In the genomic region with DNA sequence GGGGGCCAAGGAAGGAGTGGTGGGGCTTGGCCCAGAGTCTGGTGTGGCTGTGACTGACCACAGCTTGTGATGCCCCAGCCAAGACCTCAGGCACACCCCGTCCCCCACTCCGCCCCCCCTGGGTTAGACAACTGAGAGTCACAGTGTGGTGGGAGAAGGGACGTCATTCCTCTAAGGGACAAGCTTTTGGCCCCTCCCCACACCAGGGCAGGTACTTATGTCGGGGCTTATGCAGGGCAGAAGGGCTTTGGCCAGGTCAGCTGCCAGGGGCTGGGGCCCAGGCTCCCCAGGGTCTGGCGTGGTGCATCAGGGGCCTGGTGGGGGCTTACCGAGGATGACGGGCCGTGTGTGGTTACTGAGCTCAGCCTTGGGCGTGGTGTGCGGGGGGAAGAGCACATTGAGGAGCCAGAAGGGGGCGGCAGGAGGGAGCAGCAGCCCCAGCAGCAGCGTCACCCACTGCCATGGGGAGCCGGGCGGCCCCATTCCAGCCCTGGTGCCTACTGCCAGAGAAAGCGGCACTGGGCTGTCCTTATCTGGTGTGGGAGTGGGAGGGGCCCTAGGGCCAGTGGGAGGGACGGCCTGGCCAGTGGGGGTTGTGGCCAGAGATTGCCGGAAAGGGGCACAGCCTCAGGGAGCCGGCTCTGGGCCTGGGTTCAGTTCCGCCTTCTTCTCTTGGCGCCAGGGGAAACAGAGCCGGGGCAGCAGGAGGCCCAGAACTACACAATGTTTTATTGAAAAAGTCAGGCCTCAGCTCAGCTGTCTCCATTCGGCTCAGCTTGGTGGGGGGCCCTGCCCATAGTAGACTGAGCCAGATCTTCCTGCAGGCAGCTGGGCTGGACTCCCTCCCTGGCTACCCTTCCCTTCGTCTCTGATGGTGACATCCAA, we compare ENCODE assay signal across 8 cellular contexts. TPM values are rescaled to one million over a fixed set of nuclear protein-coding genes. Genes with fewer than 3 reads are reported as not detected.
DNase-seq lines count a peak whose midpoint lies in the region; ATAC-seq and TF ChIP-seq lines count a peak whose summit lies in the region.

A gene with protein sequence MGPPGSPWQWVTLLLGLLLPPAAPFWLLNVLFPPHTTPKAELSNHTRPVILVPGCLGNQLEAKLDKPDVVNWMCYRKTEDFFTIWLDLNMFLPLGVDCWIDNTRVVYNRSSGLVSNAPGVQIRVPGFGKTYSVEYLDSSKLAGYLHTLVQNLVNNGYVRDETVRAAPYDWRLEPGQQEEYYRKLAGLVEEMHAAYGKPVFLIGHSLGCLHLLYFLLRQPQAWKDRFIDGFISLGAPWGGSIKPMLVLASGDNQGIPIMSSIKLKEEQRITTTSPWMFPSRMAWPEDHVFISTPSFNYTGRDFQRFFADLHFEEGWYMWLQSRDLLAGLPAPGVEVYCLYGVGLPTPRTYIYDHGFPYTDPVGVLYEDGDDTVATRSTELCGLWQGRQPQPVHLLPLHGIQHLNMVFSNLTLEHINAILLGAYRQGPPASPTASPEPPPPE (minus strand): TSS at position 502 of the 885 bp plus-strand sequence. CDS start 19 bp downstream, at position 483.

- DNase-seq in ascending aorta (ENCODE audit: low spot score in 2 of 2) = peak; percentile 31 to 92
- DNase-seq in hepatocyte (ENCODE audit: low spot score) = no peak
- peak; percentile 89 for DNase-seq in sciatic nerve (ENCODE audit: low spot score)
- DNase-seq in HK-2 (ENCODE audit: unreplicated experiment) = no peak
- no peak for DNase-seq in SHP77 treated with DMSO at 0.1 percent for 48 hours (lab: John Stamatoyannopoulos, UW)

- no peaks in the 10 kb centered on the region for H4K20me1 ChIP-seq in hepatocyte (ENCODE audit: insufficient read depth, poor library complexity, severe bottlenecking)

- POLR2A ChIA-PET in HEK293 (lab: Yijun Ruan, JAX) = interaction anchor here (0.5 to 2.7 kb wide), 4 partner anchors 8 to 296 kb away, joined by 3 to 16 read pairs (median 4); no protein-coding TSS in a partner anchor

- no peak within 1 kb of the TSS for H3K4me2 ChIP-seq in hepatocyte

- CTCF ChIA-PET in HEK293 (lab: Yijun Ruan, JAX) = interaction anchor here (0.6 to 2.1 kb wide), 2 partner anchors 98 to 127 kb away, joined by 3 to 9 read pairs; no protein-coding TSS in a partner anchor

- H3K4me3 ChIP-seq in HEK293 (ENCODE audit: low read depth, low read length) = no peak within 1 kb of the TSS
- H3K4me3 ChIP-seq in ascending aorta = peak within 1 kb of the TSS in 1 of 2 donors; percentile 1
- no peak within 1 kb of the TSS for H3K4me3 ChIP-seq in hepatocyte

- H3K4me1 ChIP-seq in HEK293 (ENCODE audit: control insufficient read depth, insufficient read depth, low read length) = no peaks in the 10 kb centered on the region
- peaks cover 5 to 13% of the 10 kb centered on the region in 2 donors for H3K4me1 ChIP-seq in ascending aorta
- H3K4me1 ChIP-seq in hepatocyte (ENCODE audit: insufficient read depth) = no peaks in the 10 kb centered on the region

- no peaks in the 10 kb centered on the region for H3K9me2 ChIP-seq in hepatocyte (replicated peaks; ENCODE audit: insufficient read depth)

- H3K9me3 ChIP-seq in HEK293 (ENCODE audit: control insufficient read depth, insufficient read depth, low read depth, low read length) (no peaks in the 10 kb centered on the region), ascending aorta (no peaks in the 10 kb centered on the region), hepatocyte (ENCODE audit: low read depth) (no peaks in the 10 kb centered on the region)

- H3K79me2 ChIP-seq in hepatocyte = peaks cover 13% of the 10 kb centered on the region

- no peak within 1 kb of the TSS for H2AFZ ChIP-seq in hepatocyte

- ATAC-seq in sciatic nerve = peak; percentile 85
- ATAC-seq in GM18502 (IDR thresholded peaks at IDR 0.05; ENCODE audit: poor library complexity, unreplicated experiment) = no peak
- no peak for ATAC-seq in HG02981 (IDR thresholded peaks at IDR 0.05; ENCODE audit: unreplicated experiment)

- H3K27me3 ChIP-seq in ascending aorta = no peaks in the 10 kb centered on the region
- no peaks in the 10 kb centered on the region for H3K27me3 ChIP-seq in hepatocyte

- H3K36me3 ChIP-seq in HEK293 (ENCODE audit: control insufficient read depth in 2 of 2, insufficient read depth in 1 of 2, low read length in 2 of 2) = peaks cover 0 to 81% of the 10 kb centered on the region in 2 experiments; a peak in 2 of 3 replicates
- peaks cover 56 to 80% of the 10 kb centered on the region in 2 donors for H3K36me3 ChIP-seq in ascending aorta
- H3K36me3 ChIP-seq in hepatocyte (replicated peaks; ENCODE audit: insufficient read depth, low read depth) = no peaks in the 10 kb centered on the region

- intact Hi-C loops in ascending aorta (cut with DNase I) (loop anchor here (5.0 to 10.0 kb wide), 2 partner anchors 127 to 1019 kb away; a partner anchor contains a TSS), sciatic nerve (cut with DNase I) (no loop called here)

- WGBS in hepatocyte (ENCODE audit: low lambda C conversion rate, missing lambda C conversion rate) = 82% methylated on average over 19 of the region's 23 CpGs

- 0 out of 2 replicates have a peak, but pooled peaks have one; percentile 25 for TF ChIP-seq CTCF in HEK293 (tag by site-specific recombination; IDR thresholded peaks at IDR 0.05)
- no peak for TF ChIP-seq CTCF in ascending aorta (IDR thresholded peaks at IDR 0.05)
- no peak for TF ChIP-seq CTCF in hepatocyte (IDR thresholded peaks at IDR 0.05; ENCODE audit: poor library complexity)

- H3K27ac ChIP-seq in HEK293 (ENCODE audit: extremely low read depth, low read depth, low read length) (no peak within 1 kb of the TSS), ascending aorta (peak within 1 kb of the TSS; percentile 81 to 86), hepatocyte (no peak within 1 kb of the TSS)

TF ChIP-seq in HEK293, 187 proteins besides CTCF, POLR2A, EP300 and RAD21 (continues in another document):
- TF ChIP-seq OSR2 (tag by site-specific recombination; IDR thresholded peaks at IDR 0.05) = no peak
- TF ChIP-seq, protein P1, sequence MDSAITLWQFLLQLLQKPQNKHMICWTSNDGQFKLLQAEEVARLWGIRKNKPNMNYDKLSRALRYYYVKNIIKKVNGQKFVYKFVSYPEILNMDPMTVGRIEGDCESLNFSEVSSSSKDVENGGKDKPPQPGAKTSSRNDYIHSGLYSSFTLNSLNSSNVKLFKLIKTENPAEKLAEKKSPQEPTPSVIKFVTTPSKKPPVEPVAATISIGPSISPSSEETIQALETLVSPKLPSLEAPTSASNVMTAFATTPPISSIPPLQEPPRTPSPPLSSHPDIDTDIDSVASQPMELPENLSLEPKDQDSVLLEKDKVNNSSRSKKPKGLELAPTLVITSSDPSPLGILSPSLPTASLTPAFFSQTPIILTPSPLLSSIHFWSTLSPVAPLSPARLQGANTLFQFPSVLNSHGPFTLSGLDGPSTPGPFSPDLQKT (IDR thresholded peaks at IDR 0.05; ENCODE audit: borderline replicate concordance, low read depth, low read length) = no peak
- no peak for TF ChIP-seq ZNF366 (tag by site-specific recombination; conservative IDR thresholded peaks at IDR 0.05)
- no peak for TF ChIP-seq ZXDB (tag by site-specific recombination; IDR thresholded peaks at IDR 0.05)
- no peak for TF ChIP-seq ZNF549 (tag by site-specific recombination; IDR thresholded peaks at IDR 0.05)
- peak; percentile 73 for TF ChIP-seq GLIS1 (tag by site-specific recombination; IDR thresholded peaks at IDR 0.05)
- peak; percentile 77 for TF ChIP-seq ZIC2 (tag by site-specific recombination; IDR thresholded peaks at IDR 0.05)
- no peak for TF ChIP-seq ZNF350 (tag by site-specific recombination; IDR thresholded peaks at IDR 0.05)
- TF ChIP-seq SALL2 (tag by site-specific recombination; IDR thresholded peaks at IDR 0.05; ENCODE audit: borderline replicate concordance) = no peak
- no peak for TF ChIP-seq ZNF747 (tag by site-specific recombination; IDR thresholded peaks at IDR 0.05)
- no peak for TF ChIP-seq ZNF654 (tag by site-specific recombination; IDR thresholded peaks at IDR 0.05; ENCODE audit: low read depth)
- no peak for TF ChIP-seq ZNF529 (tag by site-specific recombination; IDR thresholded peaks at IDR 0.05; ENCODE audit: insufficient replicate concordance)
- TF ChIP-seq, protein P2, sequence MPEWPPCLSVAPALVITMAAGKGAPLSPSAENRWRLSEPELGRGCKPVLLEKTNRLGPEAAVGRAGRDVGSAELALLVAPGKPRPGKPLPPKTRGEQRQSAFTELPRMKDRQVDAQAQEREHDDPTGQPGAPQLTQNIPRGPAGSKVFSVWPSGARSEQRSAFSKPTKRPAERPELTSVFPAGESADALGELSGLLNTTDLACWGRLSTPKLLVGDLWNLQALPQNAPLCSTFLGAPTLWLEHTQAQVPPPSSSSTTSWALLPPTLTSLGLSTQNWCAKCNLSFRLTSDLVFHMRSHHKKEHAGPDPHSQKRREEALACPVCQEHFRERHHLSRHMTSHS (tag by site-specific recombination; IDR thresholded peaks at IDR 0.05) = no peak
- TF ChIP-seq ZFHX2 (tag by site-specific recombination; conservative IDR thresholded peaks at IDR 0.05) = peak; percentile 37; the same call in 1 of the 2 replicates
- TF ChIP-seq, protein P3, sequence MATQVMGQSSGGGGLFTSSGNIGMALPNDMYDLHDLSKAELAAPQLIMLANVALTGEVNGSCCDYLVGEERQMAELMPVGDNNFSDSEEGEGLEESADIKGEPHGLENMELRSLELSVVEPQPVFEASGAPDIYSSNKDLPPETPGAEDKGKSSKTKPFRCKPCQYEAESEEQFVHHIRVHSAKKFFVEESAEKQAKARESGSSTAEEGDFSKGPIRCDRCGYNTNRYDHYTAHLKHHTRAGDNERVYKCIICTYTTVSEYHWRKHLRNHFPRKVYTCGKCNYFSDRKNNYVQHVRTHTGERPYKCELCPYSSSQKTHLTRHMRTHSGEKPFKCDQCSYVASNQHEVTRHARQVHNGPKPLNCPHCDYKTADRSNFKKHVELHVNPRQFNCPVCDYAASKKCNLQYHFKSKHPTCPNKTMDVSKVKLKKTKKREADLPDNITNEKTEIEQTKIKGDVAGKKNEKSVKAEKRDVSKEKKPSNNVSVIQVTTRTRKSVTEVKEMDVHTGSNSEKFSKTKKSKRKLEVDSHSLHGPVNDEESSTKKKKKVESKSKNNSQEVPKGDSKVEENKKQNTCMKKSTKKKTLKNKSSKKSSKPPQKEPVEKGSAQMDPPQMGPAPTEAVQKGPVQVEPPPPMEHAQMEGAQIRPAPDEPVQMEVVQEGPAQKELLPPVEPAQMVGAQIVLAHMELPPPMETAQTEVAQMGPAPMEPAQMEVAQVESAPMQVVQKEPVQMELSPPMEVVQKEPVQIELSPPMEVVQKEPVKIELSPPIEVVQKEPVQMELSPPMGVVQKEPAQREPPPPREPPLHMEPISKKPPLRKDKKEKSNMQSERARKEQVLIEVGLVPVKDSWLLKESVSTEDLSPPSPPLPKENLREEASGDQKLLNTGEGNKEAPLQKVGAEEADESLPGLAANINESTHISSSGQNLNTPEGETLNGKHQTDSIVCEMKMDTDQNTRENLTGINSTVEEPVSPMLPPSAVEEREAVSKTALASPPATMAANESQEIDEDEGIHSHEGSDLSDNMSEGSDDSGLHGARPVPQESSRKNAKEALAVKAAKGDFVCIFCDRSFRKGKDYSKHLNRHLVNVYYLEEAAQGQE (tag by site-specific recombination; IDR thresholded peaks at IDR 0.05) = no peak

RNA-seq across cellular contexts. Expression of the gene that starts here (rescaled TPM):
- total RNA-seq in ascending aorta (6.6 TPM), hepatocyte (15.6 and 19.8 TPM in 2 replicates), sciatic nerve (46.2 TPM)
- polyA plus RNA-seq in hepatocyte = 44.6 and 47.3 TPM in 2 replicates

Comparison
In these comparisons a context has a peak if more than half of its experiments do, and no peak if none do; other contexts are left out.
1. H3K27ac ChIP-seq: peak in ascending aorta (2 of 2); none in HEK293 (single experiment) and hepatocyte (single experiment).
2. DNase-seq: peak in ascending aorta (2 of 2) and sciatic nerve (single experiment); none in hepatocyte (single experiment), HK-2 (single experiment) and SHP77 treated with DMSO at 0.1 percent for 48 hours (single experiment).